Comparison of ENCODE assay signal across 8 cellular contexts in genomic region chr2:64049633-64050220, GRCh38. TPM values are rescaled to one million over a fixed set of nuclear protein-coding genes. Genes with fewer than 3 reads are reported as not detected.
DNase-seq lines count a peak whose midpoint lies in the region; ATAC-seq and TF ChIP-seq lines count a peak whose summit lies in the region.

No MANE protein-coding gene starts in this region.

- no peaks in the 10 kb centered on the region for H3K27me3 Mint-ChIP-seq in activated CD4-positive, alpha-beta T cell treated with anti-CD3 and anti-CD28 coated beads for 36 hours

- H3K36me3 Mint-ChIP-seq in activated CD4-positive, alpha-beta T cell treated with anti-CD3 and anti-CD28 coated beads for 36 hours (ENCODE audit: low read depth) = no peaks in the 10 kb centered on the region

- peaks cover 33% of the 10 kb centered on the region for H3K4me1 Mint-ChIP-seq in activated CD4-positive, alpha-beta T cell treated with anti-CD3 and anti-CD28 coated beads for 36 hours

- DNase-seq in BE2C (peak; percentile 52), NCI-H460 (ENCODE audit: extremely low read depth, low read depth) (peak; percentile 52), cerebellar nuclear complex (lab: John Stamatoyannopoulos, UW) (peak; percentile 18 to 50)
- peak; percentile 81 for DNase-seq in activated CD4-positive, alpha-beta T cell treated with anti-CD3 and anti-CD28 coated beads for 36 hours
- DNase-seq in stimulated activated CD8-positive, alpha-beta memory T cell treated with anti-CD3 and anti-CD28 coated beads, Interleukin-12 subunit alpha, Interleukin-12 subunit beta, amount 100 ng/mL, for 24 hours (ENCODE audit: extremely low read depth) = peak; percentile 11

- no peaks in the 10 kb centered on the region for H3K9me3 Mint-ChIP-seq in activated CD4-positive, alpha-beta T cell treated with anti-CD3 and anti-CD28 coated beads for 36 hours (ENCODE audit: low read depth)

- H3K4me1 ChIP-seq in BE2C = peaks cover 3% of the 10 kb centered on the region; the same call in 1 of the 2 replicates
- H3K4me1 ChIP-seq in liver (ENCODE audit: control insufficient read depth in 4 of 4, insufficient read depth in 4 of 4, low read length in 3 of 4) = peaks cover 0 to 6% (median 0%) of the 10 kb centered on the region in 4 donors

- TF ChIP-seq RAD21 in liver (IDR thresholded peaks at IDR 0.05) = peak; percentile 100

- no peak overlapping the region for H3K4me3 Mint-ChIP-seq in activated CD4-positive, alpha-beta T cell treated with anti-CD3 and anti-CD28 coated beads for 36 hours

- H3K9ac ChIP-seq in liver (ENCODE audit: low read depth in 1 of 2, low read length in 2 of 2) = no peak overlapping the region

- intact Hi-C loops in activated CD4-positive, alpha-beta T cell treated with anti-CD3 and anti-CD28 coated beads for 36 hours (cut with DNase I, micrococcal nuclease) = loop anchor here (1.0 to 5.0 kb wide), 7 partner anchors 93 to 823 kb away; partner anchors contain the start of gene PELI1 (in 1 of the 2)

- H3K36me3 ChIP-seq in BE2C = no peaks in the 10 kb centered on the region
- no peaks in the 10 kb centered on the region for H3K36me3 ChIP-seq in liver (ENCODE audit: control insufficient read depth in 4 of 4, insufficient read depth in 3 of 4, low read depth in 1 of 4, low read length in 3 of 4)

- H3K27ac ChIP-seq in liver (ENCODE audit: low read depth in 1 of 2, low read length in 2 of 2) = no peak overlapping the region

- H3K4me3 ChIP-seq in BE2C (ENCODE audit: low read depth, low read length) = no peak overlapping the region
- no peak overlapping the region for H3K4me3 ChIP-seq in liver (ENCODE audit: low read depth in 1 of 3, low read length in 3 of 3)

- WGBS in liver = 4% methylated on average over 3 of the region's 3 CpGs

- TF ChIP-seq CTCF in BE2C (IDR thresholded peaks at IDR 0.05; ENCODE audit: low read depth, low read length) = peak; percentile 81
- peak; percentile 94 for TF ChIP-seq CTCF in liver (IDR thresholded peaks at IDR 0.05; ENCODE audit: low read depth, low read length, missing input control)

- ATAC-seq in GM19025 (IDR thresholded peaks at IDR 0.05; ENCODE audit: low read depth, unreplicated experiment) (peak; percentile 81), HG03280 (IDR thresholded peaks at IDR 0.05; ENCODE audit: unreplicated experiment) (peak; percentile 71)
- peak; percentile 96 for ATAC-seq in activated CD4-positive, alpha-beta T cell treated with anti-CD3 and anti-CD28 coated beads for 36 hours

- H3K9me3 ChIP-seq in BE2C = no peaks in the 10 kb centered on the region
- no peaks in the 10 kb centered on the region for H3K9me3 ChIP-seq in liver (ENCODE audit: control insufficient read depth in 4 of 4, low read length in 3 of 4)

- H3K27ac Mint-ChIP-seq in activated CD4-positive, alpha-beta T cell treated with anti-CD3 and anti-CD28 coated beads for 36 hours = peak overlapping the region; percentile 66

- H3K27me3 ChIP-seq in BE2C = no peaks in the 10 kb centered on the region
- no peaks in the 10 kb centered on the region for H3K27me3 ChIP-seq in liver (ENCODE audit: control insufficient read depth in 4 of 4, insufficient read depth in 4 of 4, low read length in 3 of 4)

- POLR2A ChIA-PET in activated CD4-positive, alpha-beta T cell treated with anti-CD3 and anti-CD28 coated beads for 36 hours (lab: Charles Lee) = interaction anchor here (1.1 kb wide), 1 partner anchor 279 kb away, joined by 5 read pairs; no protein-coding TSS in a partner anchor

- CTCF ChIA-PET in activated CD4-positive, alpha-beta T cell treated with anti-CD3 and anti-CD28 coated beads for 36 hours (lab: Charles Lee) = interaction anchor here (0.6 to 5.6 kb wide), 27 partner anchors 9 to 473 kb away, joined by 3 to 172 read pairs (median 4); partner anchors contain the start of gene AFTPH

TF ChIP-seq in liver, 16 proteins besides CTCF, POLR2A, EP300 and RAD21:
- TF ChIP-seq ZBTB33 (IDR thresholded peaks at IDR 0.05) (no peak), HNF4G (IDR thresholded peaks at IDR 0.05) (no peak), TAF1 (conservative IDR thresholded peaks at IDR 0.05) (no peak), HNF4A (conservative IDR thresholded peaks at IDR 0.05) (no peak), MAX (IDR thresholded peaks at IDR 0.05) (peak; percentile 24), YY1 (IDR thresholded peaks at IDR 0.05) (no peak), EGR1 (IDR thresholded peaks at IDR 0.05; ENCODE audit: low read depth in 2 of 2) (no peak), SP1 (IDR thresholded peaks at IDR 0.05) (no peak), REST (IDR thresholded peaks at IDR 0.05) (no peak), ATF3 (IDR thresholded peaks at IDR 0.05) (no peak), RXRA (IDR thresholded peaks at IDR 0.05) (peak; percentile 25 to 42), GABPA (IDR thresholded peaks at IDR 0.05 in 1 of 2, conservative IDR thresholded peaks at IDR 0.05 in 1 of 2) (no peak)

RNA-seq across cellular contexts. Expression of gene VPS54, which starts 30.5 kb away (rescaled TPM):
- polyA plus RNA-seq in BE2C (2012; ENCODE audit: insufficient read depth, insufficient read length, low read depth) = 10.3 TPM
- 22.5 and 23.1 TPM in 2 replicates for total RNA-seq in NCI-H460 (2014; rRNA removed; shearing (Covaris generic))
- 17.1 and 27.2 TPM in 2 replicates for polyA plus RNA-seq in NCI-H460 (2014; cell fraction: nucleus; rRNA removed)
- 10 to 100 TPM in 1 of 2 experiments, 1 to 10 TPM in 1; 9.0 to 11.7 TPM for total RNA-seq in activated CD4-positive, alpha-beta T cell treated with anti-CD3 and anti-CD28 coated beads for 36 hours
- 10 to 100 TPM; 19.8 to 25.1 TPM for total RNA-seq in liver
- 1 to 10 TPM; 4.5 to 6.8 TPM for polyA plus RNA-seq in liver

Comparison
In these comparisons a context has a peak if more than half of its experiments do, and no peak if none do; other contexts are left out.
1. DNase-seq: peak in every context shown above with its lines; median percentile 81 in activated CD4-positive, alpha-beta T cell treated with anti-CD3 and anti-CD28 coated beads for 36 hours; 52 in BE2C; 52 in NCI-H460; 34 in cerebellar nuclear complex; 11 in stimulated activated CD8-positive, alpha-beta memory T cell treated with anti-CD3 and anti-CD28 coated beads, Interleukin-12 subunit alpha, Interleukin-12 subunit beta, amount 100 ng/mL, for 24 hours.